18 cellular contexts compared by ENCODE assay signal in the genomic region with DNA sequence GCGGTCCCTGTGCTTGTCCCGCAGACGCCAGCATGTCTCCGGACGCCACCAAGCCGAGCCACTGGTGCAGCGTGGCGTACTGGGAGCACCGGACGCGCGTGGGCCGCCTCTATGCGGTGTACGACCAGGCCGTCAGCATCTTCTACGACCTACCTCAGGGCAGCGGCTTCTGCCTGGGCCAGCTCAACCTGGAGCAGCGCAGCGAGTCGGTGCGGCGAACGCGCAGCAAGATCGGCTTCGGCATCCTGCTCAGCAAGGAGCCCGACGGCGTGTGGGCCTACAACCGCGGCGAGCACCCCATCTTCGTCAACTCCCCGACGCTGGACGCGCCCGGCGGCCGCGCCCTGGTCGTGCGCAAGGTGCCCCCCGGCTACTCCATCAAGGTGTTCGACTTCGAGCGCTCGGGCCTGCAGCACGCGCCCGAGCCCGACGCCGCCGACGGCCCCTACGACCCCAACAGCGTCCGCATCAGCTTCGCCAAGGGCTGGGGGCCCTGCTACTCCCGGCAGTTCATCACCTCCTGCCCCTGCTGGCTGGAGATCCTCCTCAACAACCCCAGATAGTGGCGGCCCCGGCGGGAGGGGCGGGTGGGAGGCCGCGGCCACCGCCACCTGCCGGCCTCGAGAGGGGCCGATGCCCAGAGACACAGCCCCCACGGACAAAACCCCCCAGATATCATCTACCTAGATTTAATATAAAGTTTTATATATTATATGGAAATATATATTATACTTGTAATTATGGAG.
DNase-seq lines count a peak whose midpoint lies in the region; ATAC-seq and TF ChIP-seq lines count a peak whose summit lies in the region.
"Had no signal": no experiment of that assay in that cellular context is flagged by ENCODE, and none has a peak within 500 bp of the region (broad histone marks: within the 10 kb centered on the region; RNA-seq: fewer than 3 reads in every experiment).

No MANE protein-coding gene starts in this region.

- intact Hi-C loops in cardiac septum (cut with DNase I) (no loop called here), left cardiac atrium (cut with DNase I) (no loop called here)

- peaks cover 5% of the 10 kb centered on the region for H4K20me1 ChIP-seq in hepatocyte (ENCODE audit: insufficient read depth, poor library complexity, severe bottlenecking)
- H4K20me1 ChIP-seq in osteoblast (ENCODE audit: insufficient read depth, low read length) = peaks cover 17% of the 10 kb centered on the region

- H3K4me2 ChIP-seq in hepatocyte (no peak overlapping the region), osteoblast (ENCODE audit: insufficient read depth, low read length) (no peak overlapping the region)

- peaks cover 66% of the 10 kb centered on the region for H3K79me2 ChIP-seq in hepatocyte
- peaks cover 68% of the 10 kb centered on the region for H3K79me2 ChIP-seq in osteoblast (ENCODE audit: insufficient read depth, low read length)

- no peak overlapping the region for H3K4me3 ChIP-seq in hepatocyte
- no peak overlapping the region for H3K4me3 ChIP-seq in osteoblast (ENCODE audit: insufficient read depth, low read length)
- H3K4me3 ChIP-seq in coronary artery = no peak overlapping the region
- H3K4me3 ChIP-seq: SJSA1 had no signal

- H3K27ac ChIP-seq in hepatocyte (peak overlapping the region; percentile 89), osteoblast (ENCODE audit: low read depth, low read length) (no peak overlapping the region), coronary artery (peak overlapping the region in 1 of 2 donors; percentile 81)

- no peaks in the 10 kb centered on the region for H3K9me3 ChIP-seq in hepatocyte (ENCODE audit: low read depth)
- no peaks in the 10 kb centered on the region for H3K9me3 ChIP-seq in osteoblast (ENCODE audit: low read depth, low read length)
- H3K9me3 ChIP-seq: SJSA1 had no signal

- H3K36me3 ChIP-seq in hepatocyte (replicated peaks; ENCODE audit: insufficient read depth, low read depth) = no peaks in the 10 kb centered on the region
- peaks cover 29% of the 10 kb centered on the region for H3K36me3 ChIP-seq in osteoblast (ENCODE audit: insufficient read depth, low read length)

- H2AFZ ChIP-seq in hepatocyte (no peak overlapping the region), osteoblast (ENCODE audit: low read length) (no peak overlapping the region)

- ATAC-seq in left cardiac atrium (no peak), HG03196 (IDR thresholded peaks at IDR 0.05; ENCODE audit: unreplicated experiment) (no peak)

- no peaks in the 10 kb centered on the region for H3K27me3 ChIP-seq in hepatocyte
- H3K27me3 ChIP-seq in osteoblast (ENCODE audit: insufficient read depth, low read length) = no peaks in the 10 kb centered on the region
- H3K27me3 ChIP-seq: SJSA1 had no signal

- peaks cover 33% of the 10 kb centered on the region for H3K4me1 ChIP-seq in hepatocyte (ENCODE audit: insufficient read depth)
- peaks cover 46% of the 10 kb centered on the region for H3K4me1 ChIP-seq in osteoblast (ENCODE audit: insufficient read depth, low read length)

- WGBS in hepatocyte (ENCODE audit: low lambda C conversion rate, missing lambda C conversion rate) = 98% methylated on average over 60 of the region's 73 CpGs

- no peaks in the 10 kb centered on the region for H3K9me2 ChIP-seq in hepatocyte (replicated peaks; ENCODE audit: insufficient read depth)

- DNase-seq in cardiac septum (ENCODE audit: low spot score) (peak; percentile 71), left cardiac atrium (no peak), hepatocyte (ENCODE audit: low spot score) (no peak), osteoblast (ENCODE audit: insufficient read length, low spot score, missing footprints) (peak; percentile 45), coronary artery (ENCODE audit: low spot score) (no peak), NCI-H187 (lab: John Stamatoyannopoulos, UW) (no peak), T-helper 2 cell (no peak)
- DNase-seq: CD4-positive, CD25-positive, alpha-beta regulatory T cell; EL; GF-D8; NCI-H1105; NCI-H146; NCI-H2029 treated with DMSO at 0.1 percent for 48 hours; NCI-H226; NCI-H510A treated with DMSO at 0.1 percent for 48 hours; NCI-H748 treated with DMSO at 0.1 percent for 48 hours had no signal

- no peak for TF ChIP-seq CTCF in hepatocyte (IDR thresholded peaks at IDR 0.05; ENCODE audit: poor library complexity)
- TF ChIP-seq CTCF in osteoblast (IDR thresholded peaks at IDR 0.05; ENCODE audit: extremely low read depth, low read depth, low read length) = no peak
- no peak for TF ChIP-seq CTCF in coronary artery (IDR thresholded peaks at IDR 0.05)

Comparison
In these comparisons a context has a peak if more than half of its experiments do, and no peak if none do; other contexts are left out.
1. DNase-seq: peak in cardiac septum (single experiment) and osteoblast (single experiment); none in left cardiac atrium (single experiment), hepatocyte (single experiment), coronary artery (single experiment), NCI-H187 (0 of 2) and T-helper 2 cell (0 of 5).